1 cellular context compared by ENCODE assay signal in genomic region chr6:85660181-85660611, GRCh38.
TF ChIP-seq lines count a peak whose summit lies in the region.

No MANE protein-coding gene starts in this region.

TF ChIP-seq in GM23338, 12 proteins besides CTCF, POLR2A, EP300 and RAD21 (continued from another document):
- no peak for TF ChIP-seq STAT1 (IDR thresholded peaks at IDR 0.05; ENCODE audit: unreplicated experiment)
- no peak for TF ChIP-seq CREB1 (CRISPR knock-in tag; IDR thresholded peaks at IDR 0.05; ENCODE audit: low read depth)
- no peak for TF ChIP-seq ZNF331 (CRISPR knock-in tag; IDR thresholded peaks at IDR 0.05; ENCODE audit: low read depth)
- TF ChIP-seq POLR2AphosphoS5 (IDR thresholded peaks at IDR 0.05; ENCODE audit: low read depth): no peak
- no peak for TF ChIP-seq JUNB (IDR thresholded peaks at IDR 0.05; ENCODE audit: unreplicated experiment)
- TF ChIP-seq ETS1 (IDR thresholded peaks at IDR 0.05): no peak
